29 cellular contexts compared by ENCODE assay signal in genomic region chr1:36652586-36652985, GRCh38.
DNase-seq lines count a peak whose midpoint lies in the region; ATAC-seq, FAIRE-seq and TF ChIP-seq lines count a peak whose summit lies in the region.
"Had no signal": no experiment of that assay in that cellular context is flagged by ENCODE, and none has a peak within 500 bp of the region (broad histone marks: within the 10 kb centered on the region; RNA-seq: fewer than 3 reads in every experiment).

No MANE protein-coding gene starts in this region.

- H3K4me3 ChIP-seq in Loucy (ENCODE audit: low read length, poor library complexity, severe bottlenecking) (no peak overlapping the region), pancreas (no peak overlapping the region)
- H3K4me3 ChIP-seq: Peyer's patch, SK-N-MC had no signal

- no peaks in the 10 kb centered on the region for H3K79me2 ChIP-seq in Loucy (ENCODE audit: insufficient read depth, low read length)

- no peak overlapping the region for H2AFZ ChIP-seq in Loucy (ENCODE audit: low read length)

- no peaks in the 10 kb centered on the region for H3K9me3 Mint-ChIP-seq in activated naive CD4-positive, alpha-beta T cell treated with anti-CD3 and anti-CD28 coated beads, Interleukin-2, amount 10 ng/mL, durations not matched to agents 7 days and 5 days
- H3K9me3 Mint-ChIP-seq: CD8-positive, alpha-beta T cell; T-helper 1 cell treated with Interleukin-12 subunit alpha and Interleukin-12 subunit beta and Interleukin-4 antibody, amounts not matched to agents 30 μg/mL and 1 μg/mL, for 36 hours had no signal

- no peaks in the 10 kb centered on the region for H3F3A ChIP-seq in Loucy (ENCODE audit: low read depth)

- peak overlapping the region; percentile 34 for H3K4me2 ChIP-seq in Loucy (ENCODE audit: low read depth, low read length, poor library complexity, severe bottlenecking)

- H3K9me3 ChIP-seq in Loucy (ENCODE audit: insufficient read depth, low read depth, low read length) (no peaks in the 10 kb centered on the region), pancreas (no peaks in the 10 kb centered on the region)
- H3K9me3 ChIP-seq: Caco-2, Peyer's patch had no signal

- peak; percentile 8 for DNase-seq in activated naive CD4-positive, alpha-beta T cell treated with anti-CD3 and anti-CD28 coated beads, Interleukin-2, amount 10 ng/mL, durations not matched to agents 7 days and 5 days
- no peak for DNase-seq in activated naive CD4-positive, alpha-beta T cell treated with anti-CD3 and anti-CD28 coated beads, Interleukin-2, amount 50 U/mL, for 16 hours
- DNase-seq in UCSD-AML1 (lab: John Stamatoyannopoulos, UW; ENCODE audit: unreplicated experiment) = peak; percentile 29
- peak; percentile 32 for DNase-seq in posterior vena cava (ENCODE audit: low spot score)
- no peak for DNase-seq in erythroblast (lab: John Stamatoyannopoulos, UW)
- no peak for DNase-seq in pancreas
- DNase-seq in hippocampal formation (lab: John Stamatoyannopoulos, UW) = no peak
- DNase-seq: AML-193; Caco-2; CD8-positive, alpha-beta T cell; EL; GDM1; NCI-H1105 treated with DMSO at 0.1 percent for 48 hours; NCI-H146; NCI-H1930; NCI-H446 treated with DMSO at 0.1 percent for 48 hours; NCI-H748 treated with DMSO at 0.1 percent for 48 hours; SIG-M5; SW 1271 had no signal

- H3K4me1 Mint-ChIP-seq in activated naive CD4-positive, alpha-beta T cell treated with anti-CD3 and anti-CD28 coated beads, Interleukin-2, amount 10 ng/mL, durations not matched to agents 7 days and 5 days = peaks cover 2% of the 10 kb centered on the region

- no peak for ATAC-seq in pancreas
- ATAC-seq: CD8-positive, alpha-beta T cell; HCT116 had no signal

- 80 to 87% methylated on average over 2 of the region's 2 CpGs for WGBS in pancreas, 2 donors

- H3K27me3 ChIP-seq in Loucy (ENCODE audit: insufficient read depth, low read length, poor library complexity, severe bottlenecking) (no peaks in the 10 kb centered on the region), pancreas (peaks cover 0 to 4% (median 0%) of the 10 kb centered on the region in 4 donors)
- H3K27me3 ChIP-seq: Peyer's patch had no signal

- H3K4me3 Mint-ChIP-seq in activated naive CD4-positive, alpha-beta T cell treated with anti-CD3 and anti-CD28 coated beads, Interleukin-2, amount 10 ng/mL, durations not matched to agents 7 days and 5 days = no peak overlapping the region
- H3K4me3 Mint-ChIP-seq: CD8-positive, alpha-beta T cell; IgD-negative memory B cell; T-helper 1 cell treated with Interleukin-12 subunit alpha and Interleukin-12 subunit beta and Interleukin-4 antibody, amounts not matched to agents 30 μg/mL and 1 μg/mL, for 36 hours had no signal

- no peak for TF ChIP-seq POLR2A in erythroblast (IDR thresholded peaks at IDR 0.05; ENCODE audit: low read length)

- CTCF ChIA-PET in activated naive CD4-positive, alpha-beta T cell treated with anti-CD3 and anti-CD28 coated beads, Interleukin-2, amount 10 ng/mL, durations not matched to agents 7 days and 5 days (lab: Charles Lee) = no interaction called here

- H3K9ac ChIP-seq in Loucy (ENCODE audit: low read depth, low read length, poor library complexity, severe bottlenecking) = peak overlapping the region; percentile 16

- FAIRE-seq in pancreas (lab: Jason Lieb, UNC) = no peak
- FAIRE-seq: A204.1, GM12891, GM19239 had no signal

- H3K4me1 ChIP-seq in Loucy (ENCODE audit: insufficient read depth, low read length, poor library complexity, severe bottlenecking) (peaks cover 23% of the 10 kb centered on the region), pancreas (no peaks in the 10 kb centered on the region)
- H3K4me1 ChIP-seq: Caco-2, Peyer's patch had no signal

- no peaks in the 10 kb centered on the region for H4K20me1 ChIP-seq in Loucy (ENCODE audit: insufficient read depth, low read length, poor library complexity, severe bottlenecking)

- H3K36me3 ChIP-seq in Loucy (ENCODE audit: insufficient read depth, low read length) = no peaks in the 10 kb centered on the region
- no peaks in the 10 kb centered on the region for H3K36me3 ChIP-seq in pancreas
- H3K36me3 ChIP-seq: Peyer's patch had no signal

- H3K36me3 Mint-ChIP-seq in activated naive CD4-positive, alpha-beta T cell treated with anti-CD3 and anti-CD28 coated beads, Interleukin-2, amount 10 ng/mL, durations not matched to agents 7 days and 5 days = no peaks in the 10 kb centered on the region
- H3K36me3 Mint-ChIP-seq: CD8-positive, alpha-beta T cell had no signal

- peaks cover 46% of the 10 kb centered on the region for H3K27me3 Mint-ChIP-seq in activated naive CD4-positive, alpha-beta T cell treated with anti-CD3 and anti-CD28 coated beads, Interleukin-2, amount 10 ng/mL, durations not matched to agents 7 days and 5 days

- H3K9me2 ChIP-seq in Loucy (replicated peaks; ENCODE audit: low read depth, low read length) = no peaks in the 10 kb centered on the region

- H3K27ac Mint-ChIP-seq in activated naive CD4-positive, alpha-beta T cell treated with anti-CD3 and anti-CD28 coated beads, Interleukin-2, amount 10 ng/mL, durations not matched to agents 7 days and 5 days = no peak overlapping the region
- H3K27ac Mint-ChIP-seq: CD8-positive, alpha-beta T cell; IgD-negative memory B cell; T-helper 1 cell treated with Interleukin-12 subunit alpha and Interleukin-12 subunit beta and Interleukin-4 antibody, amounts not matched to agents 30 μg/mL and 1 μg/mL, for 36 hours had no signal

- no peak for TF ChIP-seq CTCF in Loucy (conservative IDR thresholded peaks at IDR 0.05; ENCODE audit: low read length)
- TF ChIP-seq CTCF in pancreas (IDR thresholded peaks at IDR 0.05) = no peak

- intact Hi-C loops in posterior vena cava (cut with DNase I) = no loop called here
- intact Hi-C loops in pancreas (cut with DNase I) = no loop called here

- no peak overlapping the region for H3K27ac ChIP-seq in pancreas
- H3K27ac ChIP-seq: C4-2B, Peyer's patch, SK-N-MC had no signal

Comparison
In these comparisons a context has a peak if more than half of its experiments do, and no peak if none do; other contexts are left out.
1. DNase-seq: peak in activated naive CD4-positive, alpha-beta T cell treated with anti-CD3 and anti-CD28 coated beads, Interleukin-2, amount 10 ng/mL, durations not matched to agents 7 days and 5 days (single experiment), UCSD-AML1 (single experiment) and posterior vena cava (single experiment); none in activated naive CD4-positive, alpha-beta T cell treated with anti-CD3 and anti-CD28 coated beads, Interleukin-2, amount 50 U/mL, for 16 hours (single experiment), erythroblast (0 of 2), pancreas (0 of 6) and hippocampal formation (0 of 2).